ENCODE assay signal across 9 cellular contexts in genomic region chr2:9191044-9191481, GRCh38. TPM values are rescaled to one million over a fixed set of nuclear protein-coding genes. Genes with fewer than 3 reads are reported as not detected.
A peak's percentile ranks its signal among the peaks of the same experiment; 100 is the strongest.
DNase-seq lines count a peak whose midpoint lies in the region; ATAC-seq and TF ChIP-seq lines count a peak whose summit lies in the region.
"Had no signal": no experiment of that assay in that cellular context is flagged by ENCODE, and none has a peak within 500 bp of the region (broad histone marks: within the 10 kb centered on the region; RNA-seq: fewer than 3 reads in every experiment).

No MANE protein-coding gene starts in this region.

- no peak for ATAC-seq in HG02981 (IDR thresholded peaks at IDR 0.05; ENCODE audit: unreplicated experiment)
- no peak for ATAC-seq in HG02623 (IDR thresholded peaks at IDR 0.05; ENCODE audit: unreplicated experiment)
- no peak for ATAC-seq in HG03159 (IDR thresholded peaks at IDR 0.05; ENCODE audit: unreplicated experiment)

- TF ChIP-seq POLR2A in adrenal gland (IDR thresholded peaks at IDR 0.05): peak in 1 of 2 donors; percentile 10

- H3K36me3 ChIP-seq in adrenal gland (replicated peaks in 1 of 2) (no peaks in the 10 kb centered on the region), left ventricle myocardium inferior (no peaks in the 10 kb centered on the region)

- TF ChIP-seq CTCF in adrenal gland (IDR thresholded peaks at IDR 0.05) (no peak), left ventricle myocardium inferior (IDR thresholded peaks at IDR 0.05; ENCODE audit: borderline replicate concordance) (no peak), retinal pigment epithelial cell (conservative IDR thresholded peaks at IDR 0.05; ENCODE audit: low read depth, low read length) (no peak)

- H3K9me3 ChIP-seq in adrenal gland (replicated peaks in 1 of 3) (no peaks in the 10 kb centered on the region), left ventricle myocardium inferior (replicated peaks) (no peaks in the 10 kb centered on the region)

- H3K4me1 ChIP-seq in adrenal gland (replicated peaks in 1 of 2) (peaks cover 0 to 11% of the 10 kb centered on the region in 2 donors), left ventricle myocardium inferior (peaks cover 29% of the 10 kb centered on the region)

- H3K4me3 ChIP-seq in adrenal gland: no peak overlapping the region
- H3K4me3 ChIP-seq in left ventricle myocardium inferior: no peak overlapping the region
- no peak overlapping the region for H3K4me3 ChIP-seq in retinal pigment epithelial cell (ENCODE audit: low read length)

- H3K27ac ChIP-seq in adrenal gland (peak overlapping the region in 3 of 5 donors; percentile 2 to 85 (median 56)), left ventricle myocardium inferior (replicated peaks) (peak overlapping the region; percentile 80)

- no peaks in the 10 kb centered on the region for H3K27me3 ChIP-seq in adrenal gland
- H3K27me3 ChIP-seq in left ventricle myocardium inferior (ENCODE audit: low read depth): no peaks in the 10 kb centered on the region

- 24 to 34% (median 28%) methylated on average over 7 to 9 of the region's 9 CpGs for WGBS in adrenal gland, 4 donors

- DNase-seq in ELF-1 (ENCODE audit: low read depth, low spot score) (peak; percentile 91), adrenal gland (peak; percentile 81 to 96 (median 92)), left ventricle myocardium inferior (peak; percentile 79), retinal pigment epithelial cell (ENCODE audit: low read depth) (peak; percentile 59), NOMO-1 (lab: John Stamatoyannopoulos, UW; ENCODE audit: unreplicated experiment in 2 of 2) (no peak)
- DNase-seq: T-helper 1 cell had no signal

- intact Hi-C loops in adrenal gland (cut with DNase I): no loop called here
- intact Hi-C loops in left ventricle myocardium inferior (cut with micrococcal nuclease): no loop called here

RNA-seq across cellular contexts. Expression of gene ASAP2, which starts 15.5 kb away (rescaled TPM):
- total RNA-seq in adrenal gland (10 to 100 TPM in 2 of 8 donors, 1 to 10 TPM in 6; 5.4 to 12.9 (median 8.4) TPM), left ventricle myocardium inferior (10.0 TPM)
- 10 to 100 TPM in 1 of 3 donors, 1 to 10 TPM in 2; 5.4 to 10.5 (median 7.8) TPM for polyA plus RNA-seq in adrenal gland

Comparison
In these comparisons a context has a peak if more than half of its experiments do, and no peak if none do; other contexts are left out.
1. DNase-seq: peak in ELF-1 (single experiment), adrenal gland (7 of 7), left ventricle myocardium inferior (single experiment) and retinal pigment epithelial cell (single experiment); none in NOMO-1 (0 of 2).